In genomic region chr14:93402951-93403350, GRCh38 we compare ENCODE assay signal across 38 cellular contexts. TPM values are rescaled to one million over a fixed set of nuclear protein-coding genes. Genes with fewer than 3 reads are reported as not detected.
"Had no signal": no experiment of that assay in that cellular context is flagged by ENCODE, and none has a peak within 500 bp of the region (broad histone marks: within the 10 kb centered on the region; RNA-seq: fewer than 3 reads in every experiment).

No MANE protein-coding gene starts in this region.

- H3K79me2 ChIP-seq: hepatocyte had no signal

- H3K9me3 Mint-ChIP-seq: nephron progenitor cell; stimulated activated effector memory CD8-positive, alpha-beta T cell treated with anti-CD3 and anti-CD28 coated beads, Interleukin-12 subunit alpha, Interleukin-12 subunit beta, amount 100 ng/mL, for 72 hours had no signal

- ATAC-seq: foreskin keratinocyte; gastroesophageal sphincter; heart left ventricle; left cardiac atrium; left lung; naive thymus-derived CD4-positive, alpha-beta T cell; psoas muscle; right cardiac atrium; stimulated activated effector memory CD8-positive, alpha-beta T cell treated with anti-CD3 and anti-CD28 coated beads, Interleukin-12 subunit alpha, Interleukin-12 subunit beta, amount 100 ng/mL, for 72 hours had no signal

- H3K27me3 ChIP-seq: esophagus muscularis mucosa, hepatocyte, left lung, sigmoid colon, stomach, thyroid gland, vagina had no signal

- H3K4me3 ChIP-seq: esophagus muscularis mucosa, gastroesophageal sphincter, heart left ventricle, hepatocyte, left lung, psoas muscle, sigmoid colon, stomach, thyroid gland, vagina had no signal

- H3K27ac Mint-ChIP-seq: naive thymus-derived CD4-positive, alpha-beta T cell; nephron progenitor cell; stimulated activated effector memory CD8-positive, alpha-beta T cell treated with anti-CD3 and anti-CD28 coated beads, Interleukin-12 subunit alpha, Interleukin-12 subunit beta, amount 100 ng/mL, for 72 hours had no signal

- H3K4me1 Mint-ChIP-seq: naive thymus-derived CD4-positive, alpha-beta T cell; nephron progenitor cell; stimulated activated effector memory CD8-positive, alpha-beta T cell treated with anti-CD3 and anti-CD28 coated beads, Interleukin-12 subunit alpha, Interleukin-12 subunit beta, amount 100 ng/mL, for 72 hours had no signal

- H3K9me3 ChIP-seq: esophagus muscularis mucosa, gastroesophageal sphincter, heart left ventricle, left lung, psoas muscle, sigmoid colon, stomach, thyroid gland, vagina had no signal

- H3K36me3 Mint-ChIP-seq: stimulated activated effector memory CD8-positive, alpha-beta T cell treated with anti-CD3 and anti-CD28 coated beads, Interleukin-12 subunit alpha, Interleukin-12 subunit beta, amount 100 ng/mL, for 72 hours had no signal

- H3K4me2 ChIP-seq: hepatocyte had no signal

- H3K4me1 ChIP-seq: esophagus muscularis mucosa, foreskin keratinocyte, gastroesophageal sphincter, heart left ventricle, left lung, psoas muscle, sigmoid colon, stomach, thyroid gland, vagina had no signal

- H3K36me3 ChIP-seq: esophagus muscularis mucosa, gastroesophageal sphincter, heart left ventricle, left lung, sigmoid colon, stomach, thyroid gland, vagina had no signal

- DNase-seq: dermis blood vessel endothelial cell; effector memory CD4-positive, alpha-beta T cell; foreskin keratinocyte; heart left ventricle; left cardiac atrium; left lung; mesenchymal stem cell; midbrain; naive thymus-derived CD4-positive, alpha-beta T cell; nephron progenitor cell; nucleus accumbens; posterior cingulate gyrus; psoas muscle; right cardiac atrium; sigmoid colon; stimulated activated CD4-positive, alpha-beta T cell treated with anti-CD3 and anti-CD28 coated beads, Interleukin-2, amount 100 ng/mL, for 24 hours; stimulated activated CD4-positive, alpha-beta T cell treated with anti-CD3 and anti-CD28 coated beads, Interleukin-4, amount 100 ng/mL, for 24 hours; stimulated activated naive CD4-positive, alpha-beta T cell treated with Interleukin-2 at 50 U/mL for 16 hours; stomach; thyroid gland; trophoblast cell had no signal

- H2AFZ ChIP-seq: hepatocyte had no signal

- FAIRE-seq: endothelial cell of umbilical vein, islet of Langerhans had no signal

- H3K27ac ChIP-seq: esophagus muscularis mucosa, foreskin keratinocyte, gastroesophageal sphincter, heart left ventricle, hepatocyte, left lung, psoas muscle, sigmoid colon, stomach, thyroid gland, vagina had no signal

- H3K4me3 Mint-ChIP-seq: naive thymus-derived CD4-positive, alpha-beta T cell; nephron progenitor cell; stimulated activated effector memory CD8-positive, alpha-beta T cell treated with anti-CD3 and anti-CD28 coated beads, Interleukin-12 subunit alpha, Interleukin-12 subunit beta, amount 100 ng/mL, for 72 hours had no signal

RNA-seq across cellular contexts. Expression of gene UNC79, which starts 27.8 kb away (rescaled TPM):
- total RNA-seq: dermis blood vessel endothelial cell, endothelial cell of umbilical vein, lung microvascular endothelial cell, ureter had no signal
- polyA plus RNA-seq: endothelial cell of umbilical vein; naive thymus-derived CD4-positive, alpha-beta T cell had no signal

RNA-seq across cellular contexts. Expression of gene COX8C, which starts 56.0 kb away (rescaled TPM):
- total RNA-seq: dermis blood vessel endothelial cell; endothelial cell of umbilical vein; epithelial cell of proximal tubule; esophagus muscularis mucosa; foreskin keratinocyte; gastroesophageal sphincter; hepatocyte; kidney epithelial cell; left cardiac atrium; left lung; lower leg skin; lung microvascular endothelial cell; naive thymus-derived CD4-positive, alpha-beta T cell; osteocyte; sigmoid colon; skeletal muscle tissue; stomach; subcutaneous adipose tissue; temporal lobe; thyroid gland; ureter; vagina had no signal
- polyA plus RNA-seq: endothelial cell of umbilical vein; fibroblast of lung; foreskin keratinocyte; heart left ventricle; hepatocyte; naive thymus-derived CD4-positive, alpha-beta T cell; sigmoid colon; stomach had no signal
